ENCODE assay signal across 1 cellular context in genomic region chr6:29847871-29848630, GRCh38.
TF ChIP-seq lines count a peak whose summit lies in the region.

No MANE protein-coding gene starts in this region.

TF ChIP-seq in HepG2, 621 proteins besides CTCF, POLR2A, EP300 and RAD21 (continued from another document and continues in another):
- TF ChIP-seq ZBTB4 (CRISPR knock-in tag; IDR thresholded peaks at IDR 0.05; ENCODE audit: borderline replicate concordance) = no peak
- TF ChIP-seq TFE3 (CRISPR knock-in tag; IDR thresholded peaks at IDR 0.05) = 0 out of 2 replicates have a peak, but pooled peaks have one; percentile 15
- TF ChIP-seq ZNF501 (CRISPR knock-in tag; IDR thresholded peaks at IDR 0.05) = no peak
- TF ChIP-seq GABPB1 (CRISPR knock-in tag; IDR thresholded peaks at IDR 0.05) = no peak
- TF ChIP-seq ZSCAN20 (CRISPR knock-in tag; IDR thresholded peaks at IDR 0.05; ENCODE audit: borderline replicate concordance) = no peak
- no peak for TF ChIP-seq ZNF30 (CRISPR knock-in tag; IDR thresholded peaks at IDR 0.05)
- TF ChIP-seq CSRNP2 (CRISPR knock-in tag; conservative IDR thresholded peaks at IDR 0.05; ENCODE audit: low read depth) = no peak
- TF ChIP-seq ZNF83 (CRISPR knock-in tag; IDR thresholded peaks at IDR 0.05; ENCODE audit: borderline replicate concordance) = no peak
- peak; percentile 63 for TF ChIP-seq ZNF263 (CRISPR knock-in tag; IDR thresholded peaks at IDR 0.05)
- peak; percentile 69; the same call in 1 of the 2 replicates for TF ChIP-seq ZNF724P (CRISPR knock-in tag; IDR thresholded peaks at IDR 0.05; ENCODE audit: borderline replicate concordance)
- peak; percentile 75 for TF ChIP-seq ZNF574 (CRISPR knock-in tag; IDR thresholded peaks at IDR 0.05)
- no peak for TF ChIP-seq HMGXB4 (CRISPR knock-in tag; IDR thresholded peaks at IDR 0.05; ENCODE audit: borderline replicate concordance in 1 of 2, low read depth in 1 of 2)
- TF ChIP-seq ZIK1 (CRISPR knock-in tag; IDR thresholded peaks at IDR 0.05; ENCODE audit: borderline replicate concordance, low read depth) = no peak
- peak; percentile 64; the same call in 1 of the 2 replicates for TF ChIP-seq THRA (CRISPR knock-in tag; IDR thresholded peaks at IDR 0.05; ENCODE audit: borderline replicate concordance)
- peak; percentile 48; the same call in 1 of the 2 replicates for TF ChIP-seq YEATS2 (CRISPR knock-in tag; IDR thresholded peaks at IDR 0.05; ENCODE audit: borderline replicate concordance)
- no peak for TF ChIP-seq ZNF589 (CRISPR knock-in tag; conservative IDR thresholded peaks at IDR 0.05)
- TF ChIP-seq FOXP4 (CRISPR knock-in tag; IDR thresholded peaks at IDR 0.05) = peak; percentile 39; the same call in 1 of the 2 replicates
- TF ChIP-seq CCAR2 (optimal IDR thresholded peaks at IDR 0.05; ENCODE audit: low read depth, low read length) = no peak
- TF ChIP-seq SNAI1 (CRISPR knock-in tag; IDR thresholded peaks at IDR 0.05; ENCODE audit: borderline replicate concordance) = no peak
- no peak for TF ChIP-seq ZNF354B (CRISPR knock-in tag; IDR thresholded peaks at IDR 0.05)
- no peak for TF ChIP-seq POLR2AphosphoS2 (IDR thresholded peaks at IDR 0.05; ENCODE audit: low read depth, low read length)
- TF ChIP-seq SMAD9 (CRISPR knock-in tag; IDR thresholded peaks at IDR 0.05) = no peak
- no peak for TF ChIP-seq ZNF558 (CRISPR knock-in tag; IDR thresholded peaks at IDR 0.05; ENCODE audit: borderline replicate concordance)
- no peak for TF ChIP-seq KLF6 (CRISPR knock-in tag; IDR thresholded peaks at IDR 0.05)
- TF ChIP-seq ZNF691 (CRISPR knock-in tag; IDR thresholded peaks at IDR 0.05; ENCODE audit: borderline replicate concordance, low read depth) = no peak
- TF ChIP-seq ZNF513 (CRISPR knock-in tag; conservative IDR thresholded peaks at IDR 0.05) = 0 out of 2 replicates have a peak, but pooled peaks have one; percentile 45
- no peak for TF ChIP-seq ZNF549 (CRISPR knock-in tag; IDR thresholded peaks at IDR 0.05)
- no peak for TF ChIP-seq RFXANK (CRISPR knock-in tag; IDR thresholded peaks at IDR 0.05)
- no peak for TF ChIP-seq ZBTB26 (CRISPR knock-in tag; IDR thresholded peaks at IDR 0.05; ENCODE audit: borderline replicate concordance)
- peak; percentile 87 for TF ChIP-seq POGK (CRISPR knock-in tag; conservative IDR thresholded peaks at IDR 0.05)
- 0 out of 2 replicates have a peak, but pooled peaks have one; percentile 35 for TF ChIP-seq ZBTB25 (CRISPR knock-in tag; IDR thresholded peaks at IDR 0.05)
- TF ChIP-seq ZMAT3 (CRISPR knock-in tag; conservative IDR thresholded peaks at IDR 0.05) = no peak
- TF ChIP-seq ETV6 (CRISPR knock-in tag; conservative IDR thresholded peaks at IDR 0.05) = no peak
- TF ChIP-seq NR2F1 (CRISPR knock-in tag; IDR thresholded peaks at IDR 0.05) = no peak
